17 cellular contexts compared by ENCODE assay signal in the genomic region with DNA sequence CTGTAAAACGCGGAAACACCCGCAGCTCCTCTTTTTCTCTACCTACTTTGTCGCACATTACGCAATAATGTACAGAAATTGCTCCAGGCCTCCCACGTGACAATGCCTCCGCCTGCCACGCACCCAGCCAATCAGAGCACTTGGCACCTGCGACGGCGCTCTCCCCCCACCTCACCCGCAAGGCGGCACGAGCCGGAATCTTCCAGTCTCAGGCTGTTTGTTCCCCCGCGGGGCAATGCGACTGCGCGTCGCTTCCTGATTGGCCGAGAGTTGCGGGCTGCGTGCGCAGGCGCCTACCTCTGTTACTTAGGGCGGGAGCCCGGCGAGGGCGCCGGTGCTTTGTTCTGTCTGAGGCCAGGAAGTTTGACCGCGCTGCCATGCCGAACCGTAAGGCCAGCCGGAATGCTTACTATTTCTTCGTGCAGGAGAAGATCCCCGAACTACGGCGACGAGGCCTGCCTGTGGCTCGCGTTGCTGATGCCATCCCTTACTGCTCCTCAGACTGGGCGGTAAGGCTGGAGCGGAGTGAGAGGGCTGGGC. TPM values are rescaled to one million over a fixed set of nuclear protein-coding genes. Genes with fewer than 3 reads are reported as not detected.
DNase-seq lines count a peak whose midpoint lies in the region; ATAC-seq, FAIRE-seq and TF ChIP-seq lines count a peak whose summit lies in the region.
"Had no signal": no experiment of that assay in that cellular context is flagged by ENCODE, and none has a peak within 500 bp of the region (broad histone marks: within the 10 kb centered on the region; RNA-seq: fewer than 3 reads in every experiment).

Gene MAEL, plus strand, starts transcription at position 305 of the 540 bp plus-strand sequence. Its CDS starts 73 bp downstream, at position 378.

- no peak within 1 kb of the TSS for H3K27ac Mint-ChIP-seq in activated T-helper 2 cell treated with anti-CD3 and anti-CD28 coated beads, Interferon-gamma antibody, Interleukin-2, Interleukin-4, amounts not matched to agents 10 μg/mL and 5 μg/mL and 100 μg/mL, durations not matched to agents 14 hours and 24 hours and 36 hours
- H3K27ac Mint-ChIP-seq: B cell; CD4-positive, alpha-beta T cell had no signal

- CTCF ChIA-PET in HepG2 (lab: Yijun Ruan, JAX; ENCODE audit: low intra/inter-chr PET ratio, low total read pairs), result no interaction called here

- H3K27me3 ChIP-seq in HepG2 (ENCODE audit: control insufficient read depth in 1 of 2, insufficient read depth in 2 of 2, low read length in 2 of 2) (no peaks in the 10 kb centered on the region), right lobe of liver (no peaks in the 10 kb centered on the region)

- H3K36me3 ChIP-seq in HepG2 (replicated peaks in 1 of 2; ENCODE audit: control insufficient read depth in 1 of 2, insufficient read depth in 2 of 2, low read length in 2 of 2) (no peaks in the 10 kb centered on the region), right lobe of liver (no peaks in the 10 kb centered on the region)

- H3K27ac ChIP-seq in HepG2 (ENCODE audit: extremely low read length, insufficient read depth, low read length) (no peak within 1 kb of the TSS), right lobe of liver (no peak within 1 kb of the TSS)

- no peak for FAIRE-seq in HepG2 (lab: Jason Lieb, UNC)
- FAIRE-seq: GM12878, H54 had no signal

- H3K4me3 ChIP-seq in HepG2 (replicated peaks in 1 of 3; ENCODE audit: insufficient read depth in 1 of 3, low read depth in 2 of 3, low read length in 3 of 3), result no peak within 1 kb of the TSS
- no peak within 1 kb of the TSS for H3K4me3 ChIP-seq in right lobe of liver
- no peak within 1 kb of the TSS for H3K4me3 ChIP-seq in fibroblast of mammary gland (ENCODE audit: control insufficient read depth, low read depth, low read length)
- H3K4me3 ChIP-seq: GM12878 had no signal

- peaks cover 48% of the 10 kb centered on the region for H3K27me3 Mint-ChIP-seq in activated T-helper 2 cell treated with anti-CD3 and anti-CD28 coated beads, Interferon-gamma antibody, Interleukin-2, Interleukin-4, amounts not matched to agents 10 μg/mL and 5 μg/mL and 100 μg/mL, durations not matched to agents 14 hours and 24 hours and 36 hours (ENCODE audit: low read depth)

- no peak for TF ChIP-seq RAD21 in HepG2 (CRISPR knock-in tag; IDR thresholded peaks at IDR 0.05)

- DNase-seq in HepG2 (ENCODE audit: low spot score) (no peak), right lobe of liver (no peak), NCI-H510A (lab: John Stamatoyannopoulos, UW) (peak; percentile 82), fibroblast of mammary gland (ENCODE audit: low read depth) (peak; percentile 2), cortex of kidney (lab: John Stamatoyannopoulos, UW) (no peak)
- no peak for DNase-seq in activated T-helper 2 cell treated with anti-CD3 and anti-CD28 coated beads, Interferon-gamma antibody, Interleukin-2, Interleukin-4, amounts not matched to agents 10 μg/mL and 5 μg/mL and 100 μg/mL, durations not matched to agents 14 hours and 24 hours and 36 hours (ENCODE audit: low spot score)
- DNase-seq: C1 segment of cervical spinal cord; Calu3; CD4-positive, alpha-beta T cell; DMS 273 treated with DMSO at 0.1 percent for 48 hours; KBM-7 had no signal

- TF ChIP-seq EP300 in HepG2 (IDR thresholded peaks at IDR 0.05; ENCODE audit: low read depth in 2 of 2, low read length in 2 of 2) (no peak), HepG2 (CRISPR knock-in tag; IDR thresholded peaks at IDR 0.05; ENCODE audit: borderline replicate concordance) (no peak)

- TF ChIP-seq CTCF in HepG2 (CRISPR knock-in tag; IDR thresholded peaks at IDR 0.05) (no peak), right lobe of liver (IDR thresholded peaks at IDR 0.05) (no peak), fibroblast of mammary gland (conservative IDR thresholded peaks at IDR 0.05; ENCODE audit: control insufficient read depth, insufficient read depth, low read depth, low read length) (no peak)

- H3K4me2 ChIP-seq in HepG2 (ENCODE audit: low read depth, low read length), result no peak within 1 kb of the TSS

- no peak for ATAC-seq in HepG2
- ATAC-seq in right lobe of liver, result no peak
- no peak for ATAC-seq in HG02571 (IDR thresholded peaks at IDR 0.05; ENCODE audit: unreplicated experiment)
- ATAC-seq in HG03135 (IDR thresholded peaks at IDR 0.05; ENCODE audit: unreplicated experiment), result no peak
- ATAC-seq: GM12878 had no signal

- intact Hi-C loops in HepG2 (cut with micrococcal nuclease; ENCODE audit: unreplicated experiment) (no loop called here), right lobe of liver (cut with DNase I) (no loop called here)
- intact Hi-C loops in activated T-helper 2 cell treated with anti-CD3 and anti-CD28 coated beads, Interferon-gamma antibody, Interleukin-2, Interleukin-4, amounts not matched to agents 10 μg/mL and 5 μg/mL and 100 μg/mL, durations not matched to agents 14 hours and 24 hours and 36 hours (cut with micrococcal nuclease), result no loop called here

- TF ChIP-seq POLR2A in HepG2 (IDR thresholded peaks at IDR 0.05; ENCODE audit: insufficient read depth in 1 of 2, low read depth in 2 of 2, low read length in 2 of 2), result no peak
- no peak for TF ChIP-seq POLR2A in right lobe of liver (IDR thresholded peaks at IDR 0.05)

- no TSS peak for BruUV-seq in HepG2 (replicated peaks; lab: Mats Ljungman, UMichigan)

- no peaks in the 10 kb centered on the region for H3K4me1 Mint-ChIP-seq in activated T-helper 2 cell treated with anti-CD3 and anti-CD28 coated beads, Interferon-gamma antibody, Interleukin-2, Interleukin-4, amounts not matched to agents 10 μg/mL and 5 μg/mL and 100 μg/mL, durations not matched to agents 14 hours and 24 hours and 36 hours (ENCODE audit: low read depth)
- H3K4me1 Mint-ChIP-seq: B cell had no signal

- POLR2A ChIA-PET in HepG2 (lab: Yijun Ruan, JAX), result no interaction called here

- no peak within 1 kb of the TSS for H2AFZ ChIP-seq in HepG2 (ENCODE audit: low read length)

- no peaks in the 10 kb centered on the region for H3K79me2 ChIP-seq in HepG2 (ENCODE audit: insufficient read depth, low read length)

- no peaks in the 10 kb centered on the region for H3K9me3 Mint-ChIP-seq in activated T-helper 2 cell treated with anti-CD3 and anti-CD28 coated beads, Interferon-gamma antibody, Interleukin-2, Interleukin-4, amounts not matched to agents 10 μg/mL and 5 μg/mL and 100 μg/mL, durations not matched to agents 14 hours and 24 hours and 36 hours
- H3K9me3 Mint-ChIP-seq: CD4-positive, alpha-beta T cell had no signal

- no peaks in the 10 kb centered on the region for H3K36me3 Mint-ChIP-seq in activated T-helper 2 cell treated with anti-CD3 and anti-CD28 coated beads, Interferon-gamma antibody, Interleukin-2, Interleukin-4, amounts not matched to agents 10 μg/mL and 5 μg/mL and 100 μg/mL, durations not matched to agents 14 hours and 24 hours and 36 hours (ENCODE audit: low read depth)

- no peak within 1 kb of the TSS for H3K9ac ChIP-seq in HepG2 (ENCODE audit: insufficient read depth, low read depth, low read length)

- H4K20me1 ChIP-seq in HepG2 (ENCODE audit: insufficient read depth, low read length), result no peaks in the 10 kb centered on the region

- WGBS in HepG2 (ENCODE audit: low lambda C conversion rate), result 78% methylated on average over 35 of the region's 45 CpGs
- 91% methylated on average over 28 of the region's 45 CpGs for WGBS in right lobe of liver (ENCODE audit: insufficient coverage, low coverage, low lambda C conversion rate, missing lambda C conversion rate)

- H3K9me3 ChIP-seq in HepG2 (ENCODE audit: low read length), result no peaks in the 10 kb centered on the region
- H3K9me3 ChIP-seq in right lobe of liver, result no peaks in the 10 kb centered on the region

- no peak within 1 kb of the TSS for H3K4me3 Mint-ChIP-seq in activated T-helper 2 cell treated with anti-CD3 and anti-CD28 coated beads, Interferon-gamma antibody, Interleukin-2, Interleukin-4, amounts not matched to agents 10 μg/mL and 5 μg/mL and 100 μg/mL, durations not matched to agents 14 hours and 24 hours and 36 hours (ENCODE audit: low read depth)
- H3K4me3 Mint-ChIP-seq: B cell; CD4-positive, alpha-beta T cell had no signal

- in situ Hi-C loops in HepG2 (cut with HindIII; ENCODE audit: extremely low pct_ligation_motif_present, low pct_unique_long_range_greater_than_20kb), result no loop called here

- H3K4me1 ChIP-seq in HepG2 (ENCODE audit: insufficient read depth, low read length) (no peaks in the 10 kb centered on the region), right lobe of liver (no peaks in the 10 kb centered on the region)

RNA-seq across cellular contexts. Expression of gene MAEL, which starts in this region (rescaled TPM):
- total RNA-seq in HepG2 (2016; rRNA removed; fragmentation: Illumina TruSeq; extraction: Trizol) (not detected in 2 replicates), right lobe of liver (under 1 TPM in 1 of 6 experiments, not detected in 5; 0.15 TPM)
- not detected in 2 replicates for total RNA-seq in HepG2 (2016; cell fraction: cytosol; rRNA removed; fragmentation: Illumina TruSeq; extraction: Trizol; ENCODE audit: low read depth)
- total RNA-seq in HepG2 (2016; cell fraction: insoluble cytoplasmic fraction; rRNA removed; fragmentation: Illumina TruSeq; extraction: Trizol), result not detected in 2 replicates
- not detected in 2 replicates for total RNA-seq in HepG2 (2016; cell fraction: membrane; rRNA removed; fragmentation: Illumina TruSeq; extraction: Trizol)
- total RNA-seq in HepG2 (2016; cell fraction: nucleus; rRNA removed; fragmentation: Illumina TruSeq; extraction: Trizol), result not detected in 2 replicates
- not detected in 2 replicates for polyA plus RNA-seq in HepG2 (2011; rRNA removed)
- polyA plus RNA-seq in HepG2 (2011; cell fraction: cytosol; rRNA removed), result not detected in 2 replicates
- not detected in 2 replicates for polyA plus RNA-seq in HepG2 (2011; cell fraction: nucleus; rRNA removed)
- polyA plus RNA-seq in HepG2 (2012), result not detected in 2 replicates
- polyA plus RNA-seq in HepG2 (2016; cell fraction: cytosol; fragmentation: Illumina TruSeq; extraction: Trizol; ENCODE audit: low read depth), result not detected in 2 replicates
- not detected in 2 replicates for polyA plus RNA-seq in HepG2 (2016; cell fraction: insoluble cytoplasmic fraction; fragmentation: Illumina TruSeq; extraction: Trizol; ENCODE audit: low read depth)
- polyA plus RNA-seq in HepG2 (2016; cell fraction: membrane; fragmentation: Illumina TruSeq; extraction: Trizol; ENCODE audit: low read depth), result not detected in 2 replicates
- polyA plus RNA-seq in HepG2 (2016; cell fraction: nucleus; fragmentation: Illumina TruSeq; extraction: Trizol; ENCODE audit: insufficient read depth, low read depth), result not detected in 2 replicates
- not detected in 2 replicates for polyA minus RNA-seq in HepG2 (2011; rRNA and poly(A)+ RNA removed; ENCODE audit: low replicate concordance)
- not detected in 2 replicates for polyA minus RNA-seq in HepG2 (2011; cell fraction: cytosol; rRNA and poly(A)+ RNA removed)
- not detected in 2 replicates for polyA minus RNA-seq in HepG2 (2011; cell fraction: nucleus; rRNA and poly(A)+ RNA removed)
- total RNA-seq in activated T-helper 2 cell treated with anti-CD3 and anti-CD28 coated beads, Interferon-gamma antibody, Interleukin-2, Interleukin-4, amounts not matched to agents 10 μg/mL and 5 μg/mL and 100 μg/mL, durations not matched to agents 14 hours and 24 hours and 36 hours, result not detected in 2 replicates
- total RNA-seq: A172; B cell; Calu3; CD4-positive, alpha-beta T cell had no signal

Comparison
In these comparisons a context has a peak if more than half of its experiments do, and no peak if none do; other contexts are left out.
1. DNase-seq: peak in NCI-H510A (single experiment) and fibroblast of mammary gland (single experiment); none in HepG2 (single experiment), right lobe of liver (0 of 3), activated T-helper 2 cell treated with anti-CD3 and anti-CD28 coated beads, Interferon-gamma antibody, Interleukin-2, Interleukin-4, amounts not matched to agents 10 μg/mL and 5 μg/mL and 100 μg/mL, durations not matched to agents 14 hours and 24 hours and 36 hours (single experiment) and cortex of kidney (single experiment).